ENCODE assay signal across 26 cellular contexts in genomic region chr7:7351156-7351555, GRCh38.
A peak's percentile ranks its signal among the peaks of the same experiment; 100 is the strongest.
DNase-seq lines count a peak whose midpoint lies in the region; ATAC-seq, FAIRE-seq and TF ChIP-seq lines count a peak whose summit lies in the region.
"Had no signal": no experiment of that assay in that cellular context is flagged by ENCODE, and none has a peak within 500 bp of the region (broad histone marks: within the 10 kb centered on the region; RNA-seq: fewer than 3 reads in every experiment).

No MANE protein-coding gene starts in this region.

- H3K27me3 ChIP-seq in HUES48 (ENCODE audit: control insufficient read depth, insufficient read depth, low read length) (no peaks in the 10 kb centered on the region), H1 (replicated peaks in 1 of 4; ENCODE audit: control insufficient read depth in 3 of 4, extremely low read depth in 1 of 4, insufficient read depth in 3 of 4, low read length in 3 of 4) (no peaks in the 10 kb centered on the region), osteoblast (ENCODE audit: insufficient read depth, low read length) (no peaks in the 10 kb centered on the region), thyroid gland (no peaks in the 10 kb centered on the region), HepG2 (ENCODE audit: control insufficient read depth in 1 of 2, insufficient read depth in 2 of 2, low read length in 2 of 2) (no peaks in the 10 kb centered on the region)
- H3K27me3 ChIP-seq: BLaER1, SJSA1 had no signal

- DNase-seq in H1 (ENCODE audit: low read depth in 1 of 2, low spot score in 2 of 2) = no peak
- no peak for DNase-seq in osteoblast (ENCODE audit: insufficient read length, low spot score, missing footprints)
- DNase-seq in stromal cell of bone marrow (ENCODE audit: low read depth) = peak; percentile 21
- no peak for DNase-seq in thyroid gland
- DNase-seq in middle frontal gyrus (ENCODE audit: extremely low spot score, low spot score) = no peak
- no peak for DNase-seq in NCI-H2081 (lab: John Stamatoyannopoulos, UW)
- DNase-seq in HepG2 (ENCODE audit: low spot score) = no peak
- DNase-seq: CD4-positive, CD25-positive, alpha-beta regulatory T cell; DMS153; DND-41; GM23248; HCEC 1CT; Kasumi-1; MV-4-11; NCI-H1105; NCI-H1436 treated with DMSO at 0.1 percent for 48 hours; NCI-H187 treated with DMSO at 0.1 percent for 48 hours; NCI-H446; NCI-H524 treated with DMSO at 0.1 percent for 48 hours; NCI-H82; Right ventricle myocardium superior; RPMI8226 had no signal

- H3K4me3 ChIP-seq in HUES48 (ENCODE audit: low read depth, low read length) = peak overlapping the region; percentile 6; the same call in 1 of the 2 replicates
- peak overlapping the region in 1 of 4 experiments; percentile 37; a peak in 1 of 8 replicates for H3K4me3 ChIP-seq in H1 (ENCODE audit: extremely low read depth in 1 of 4, insufficient read depth in 2 of 4, low read depth in 3 of 4, low read length in 4 of 4)
- no peak overlapping the region for H3K4me3 ChIP-seq in osteoblast (ENCODE audit: insufficient read depth, low read length)
- H3K4me3 ChIP-seq in thyroid gland (replicated peaks in 1 of 3) = no peak overlapping the region
- H3K4me3 ChIP-seq in HepG2 (replicated peaks in 1 of 3; ENCODE audit: insufficient read depth in 1 of 3, low read depth in 2 of 3, low read length in 3 of 3) = no peak overlapping the region
- H3K4me3 ChIP-seq: BLaER1, GM23248, K562, SJSA1 had no signal

- H3K4me2 ChIP-seq in H1 (ENCODE audit: insufficient read depth in 1 of 2, low read depth in 2 of 2, low read length in 2 of 2) (no peak overlapping the region), osteoblast (ENCODE audit: insufficient read depth, low read length) (no peak overlapping the region), HepG2 (ENCODE audit: low read depth, low read length) (no peak overlapping the region)
- H3K4me2 ChIP-seq: BLaER1 had no signal

- no peaks in the 10 kb centered on the region for H3K23me2 ChIP-seq in H1 (ENCODE audit: low read depth, low read length)

- CTCF ChIA-PET in H1 (lab: Charles Lee; ENCODE audit: partially characterized antibody) (interaction anchor here (0.6 kb wide), 1 partner anchor 866 kb away, joined by 3 read pairs; no protein-coding TSS in a partner anchor), HepG2 (lab: Yijun Ruan, JAX; ENCODE audit: low intra/inter-chr PET ratio, low total read pairs) (no interaction called here)

- POLR2A ChIA-PET in H1 (lab: Charles Lee; ENCODE audit: partially characterized antibody) (no interaction called here), HepG2 (lab: Yijun Ruan, JAX) (no interaction called here)

- no peaks in the 10 kb centered on the region for H3K79me2 ChIP-seq in H1 (ENCODE audit: control insufficient read depth in 1 of 2, insufficient read depth in 2 of 2, low read length in 2 of 2)
- H3K79me2 ChIP-seq in osteoblast (ENCODE audit: insufficient read depth, low read length) = no peaks in the 10 kb centered on the region
- no peaks in the 10 kb centered on the region for H3K79me2 ChIP-seq in HepG2 (ENCODE audit: insufficient read depth, low read length)

- H2BK15ac ChIP-seq in H1 (ENCODE audit: low read length) = no peak overlapping the region

- no peak for TF ChIP-seq POLR2A in H1 (IDR thresholded peaks at IDR 0.05; ENCODE audit: control extremely low read depth in 1 of 2, low read depth in 2 of 2, low read length in 2 of 2)
- TF ChIP-seq POLR2A in thyroid gland (IDR thresholded peaks at IDR 0.05) = no peak
- no peak for TF ChIP-seq POLR2A in HepG2 (IDR thresholded peaks at IDR 0.05; ENCODE audit: insufficient read depth in 1 of 2, low read depth in 2 of 2, low read length in 2 of 2)

- H3K18ac ChIP-seq in H1 (ENCODE audit: extremely low read depth, low read length) = peak overlapping the region; percentile 68; the same call in 1 of the 2 replicates

- H2AFZ ChIP-seq in H1 (ENCODE audit: low read length) (no peak overlapping the region), osteoblast (ENCODE audit: low read length) (peak overlapping the region; percentile 2), HepG2 (ENCODE audit: low read length) (no peak overlapping the region)
- H2AFZ ChIP-seq: GM23248 had no signal

- no peak for ATAC-seq in HepG2
- ATAC-seq: K562 had no signal

- BruUV-seq in HepG2 (replicated peaks; lab: Mats Ljungman, UMichigan) = no TSS peak

- H2BK20ac ChIP-seq in H1 (ENCODE audit: low read length) = peak overlapping the region; percentile 40; the same call in 1 of the 2 replicates

- peak overlapping the region; percentile 76; the same call in 1 of the 2 replicates for H2BK12ac ChIP-seq in H1 (ENCODE audit: low read depth, low read length)

- no peaks in the 10 kb centered on the region for H3K79me1 ChIP-seq in H1 (ENCODE audit: low read depth, low read length)

- peak overlapping the region; percentile 82 for H4K5ac ChIP-seq in H1 (ENCODE audit: insufficient read length, low read depth, low read length)

- H3K9ac ChIP-seq in HUES48 (ENCODE audit: low read depth, low read length) (no peak overlapping the region), H1 (replicated peaks in 1 of 4; ENCODE audit: extremely low read depth in 1 of 4, low read depth in 3 of 4, low read length in 3 of 4) (no peak overlapping the region), HepG2 (ENCODE audit: insufficient read depth, low read depth, low read length) (no peak overlapping the region)
- H3K9ac ChIP-seq: BLaER1, GM23248 had no signal

- H4K20me1 ChIP-seq in H1 (replicated peaks in 1 of 2; ENCODE audit: control insufficient read depth in 1 of 2, insufficient read depth in 2 of 2, low read length in 2 of 2) (no peaks in the 10 kb centered on the region), osteoblast (ENCODE audit: insufficient read depth, low read length) (no peaks in the 10 kb centered on the region), HepG2 (ENCODE audit: insufficient read depth, low read length) (no peaks in the 10 kb centered on the region)
- H4K20me1 ChIP-seq: BLaER1 had no signal

- H3K27ac ChIP-seq in HUES48 (ENCODE audit: low read depth, low read length) (peak overlapping the region; percentile 95), H1 (ENCODE audit: low read depth, low read length) (peak overlapping the region; percentile 71), osteoblast (ENCODE audit: low read depth, low read length) (no peak overlapping the region), thyroid gland (no peak overlapping the region), HepG2 (ENCODE audit: extremely low read length, insufficient read depth, low read length) (no peak overlapping the region)
- H3K27ac ChIP-seq: BLaER1, GM23248, SJSA1 had no signal

- H3K4ac ChIP-seq in H1 (replicated peaks; ENCODE audit: insufficient read length, low read depth, low read length) = peak overlapping the region; percentile 40

- H2BK5ac ChIP-seq in H1 (ENCODE audit: low read depth, low read length) = peak overlapping the region; percentile 72; the same call in 1 of the 2 replicates

- no peak overlapping the region for H4K8ac ChIP-seq in H1 (ENCODE audit: extremely low read depth, insufficient read depth, low read length)

- no peak overlapping the region for H3K14ac ChIP-seq in H1 (ENCODE audit: insufficient read length)

- no peak overlapping the region for H3K23ac ChIP-seq in H1 (ENCODE audit: insufficient read length)

- peak overlapping the region; percentile 97 for H4K91ac ChIP-seq in H1 (replicated peaks; ENCODE audit: insufficient read length, low read length)

- H3K4me1 ChIP-seq in HUES48 (ENCODE audit: control insufficient read depth, insufficient read depth, low read length) (peaks cover 52% of the 10 kb centered on the region), H1 (replicated peaks in 1 of 4; ENCODE audit: control insufficient read depth in 3 of 4, insufficient read depth in 4 of 4, low read length in 3 of 4) (peaks cover 2 to 15% (median 9%) of the 10 kb centered on the region in 4 experiments; a peak in 4 of 7 replicates), osteoblast (ENCODE audit: insufficient read depth, low read length) (no peaks in the 10 kb centered on the region), thyroid gland (no peaks in the 10 kb centered on the region), HepG2 (ENCODE audit: insufficient read depth, low read length) (no peaks in the 10 kb centered on the region)
- H3K4me1 ChIP-seq: BLaER1, SJSA1 had no signal

- no peak overlapping the region for H3K56ac ChIP-seq in H1 (replicated peaks; ENCODE audit: insufficient read length, low read depth, low read length)

- H3K36me3 ChIP-seq in HUES48 (ENCODE audit: control insufficient read depth, insufficient read depth, low read length) = 0 out of 2 replicates have a peak, but pooled peaks cover 5% of the 10 kb centered on the region
- peaks cover 0 to 4% (median 1%) of the 10 kb centered on the region in 4 experiments; a peak in 2 of 8 replicates for H3K36me3 ChIP-seq in H1 (ENCODE audit: control insufficient read depth in 2 of 4, insufficient read depth in 4 of 4, low read length in 3 of 4)
- H3K36me3 ChIP-seq in osteoblast (ENCODE audit: insufficient read depth, low read length) = no peaks in the 10 kb centered on the region
- H3K36me3 ChIP-seq in thyroid gland = no peaks in the 10 kb centered on the region
- no peaks in the 10 kb centered on the region for H3K36me3 ChIP-seq in HepG2 (replicated peaks in 1 of 2; ENCODE audit: control insufficient read depth in 1 of 2, insufficient read depth in 2 of 2, low read length in 2 of 2)
- H3K36me3 ChIP-seq: BLaER1, SJSA1 had no signal

- no peak for TF ChIP-seq RAD21 in H1 (IDR thresholded peaks at IDR 0.05 in 1 of 2, conservative IDR thresholded peaks at IDR 0.05 in 1 of 2; ENCODE audit: low read depth in 2 of 2, low read length in 2 of 2)
- TF ChIP-seq RAD21 in HepG2 (CRISPR knock-in tag; IDR thresholded peaks at IDR 0.05) = no peak

- WGBS in H1 (ENCODE audit: extremely low coverage in 1 of 2, insufficient coverage in 1 of 2, insufficient read length in 1 of 2, insufficient replicate concordance in 2 of 2, low coverage in 1 of 2, low lambda C conversion rate in 2 of 2, missing lambda C conversion rate in 1 of 2), 2 experiments = 63% methylated on average over 2 of the region's 2 CpGs; no CpG with 5 or more reads in 1 of the 2 experiments
- 38 to 65% methylated on average over 2 of the region's 2 CpGs for WGBS in thyroid gland, 2 donors
- WGBS in HepG2 (ENCODE audit: low lambda C conversion rate) = 0% methylated on average over 2 of the region's 2 CpGs

- FAIRE-seq in H1 (lab: Jason Lieb, UNC) (no peak), HepG2 (lab: Jason Lieb, UNC) (no peak)
- FAIRE-seq: K562 had no signal

- in situ Hi-C loops in HepG2 (cut with HindIII; ENCODE audit: extremely low pct_ligation_motif_present, low pct_unique_long_range_greater_than_20kb) = no loop called here

- H3K9me3 ChIP-seq in HUES48 (ENCODE audit: control insufficient read depth, insufficient read depth, low read length) = peaks cover 21% of the 10 kb centered on the region
- peaks cover 9 to 13% of the 10 kb centered on the region in 2 experiments for H3K9me3 ChIP-seq in H1 (ENCODE audit: insufficient read depth in 2 of 2, low read depth in 1 of 2, low read length in 1 of 2)
- H3K9me3 ChIP-seq in osteoblast (ENCODE audit: low read depth, low read length) = no peaks in the 10 kb centered on the region
- no peaks in the 10 kb centered on the region for H3K9me3 ChIP-seq in thyroid gland
- H3K9me3 ChIP-seq in HepG2 (ENCODE audit: low read length) = no peaks in the 10 kb centered on the region
- H3K9me3 ChIP-seq: BLaER1, SJSA1 had no signal

- no peak overlapping the region; the same call in 1 of the 2 replicates for H2AK5ac ChIP-seq in H1 (ENCODE audit: low read depth, low read length)

- peak overlapping the region; percentile 94 for H2BK120ac ChIP-seq in H1 (replicated peaks; ENCODE audit: low read depth, low read length)

- intact Hi-C loops in thyroid gland (cut with DNase I) = no loop called here
- intact Hi-C loops in HepG2 (cut with micrococcal nuclease; ENCODE audit: unreplicated experiment) = no loop called here

- TF ChIP-seq EP300 in H1 (IDR thresholded peaks at IDR 0.05; ENCODE audit: borderline replicate concordance in 1 of 2, low read depth in 2 of 2, low read length in 2 of 2) (no peak), HepG2 (IDR thresholded peaks at IDR 0.05; ENCODE audit: low read depth in 2 of 2, low read length in 2 of 2) (no peak), HepG2 (CRISPR knock-in tag; IDR thresholded peaks at IDR 0.05; ENCODE audit: borderline replicate concordance) (no peak)

- TF ChIP-seq CTCF in H1 (IDR thresholded peaks at IDR 0.05; ENCODE audit: control extremely low read depth in 1 of 3, insufficient read depth in 1 of 3, low read depth in 1 of 3, low read length in 3 of 3) = no peak
- TF ChIP-seq CTCF in osteoblast (IDR thresholded peaks at IDR 0.05; ENCODE audit: extremely low read depth, low read depth, low read length) = no peak
- TF ChIP-seq CTCF in thyroid gland (IDR thresholded peaks at IDR 0.05) = no peak
- no peak for TF ChIP-seq CTCF in HepG2 (CRISPR knock-in tag; IDR thresholded peaks at IDR 0.05)

Comparison
In these comparisons a context has a peak if more than half of its experiments do, and no peak if none do; other contexts are left out.
1. H3K27ac ChIP-seq: peak in HUES48 (single experiment) and H1 (single experiment); none in osteoblast (single experiment), thyroid gland (0 of 3) and HepG2 (single experiment).